ENCODE assay signal across 8 cellular contexts in genomic region chr1:1122078-1122811, GRCh38. TPM values are rescaled to one million over a fixed set of nuclear protein-coding genes. Genes with fewer than 3 reads are reported as not detected.
DNase-seq lines count a peak whose midpoint lies in the region; ATAC-seq and TF ChIP-seq lines count a peak whose summit lies in the region.

No MANE protein-coding gene starts in this region.

- H3K9me3 Mint-ChIP-seq in nephron: no peaks in the 10 kb centered on the region
- H3K9me3 Mint-ChIP-seq in stimulated activated memory B cell treated with anti-CD40 and anti-IgM and Interleukin-4, amounts not matched to agents 10 μg/mL and 1 μg/mL and 100 μg/mL, for 72 hours: peaks cover 10% of the 10 kb centered on the region

- H3K9ac ChIP-seq in fibroblast of lung (ENCODE audit: insufficient read depth, low read length): no peak overlapping the region

- H3F3A ChIP-seq in PC-9 (ENCODE audit: insufficient read depth, low read depth): peaks cover 28% of the 10 kb centered on the region; the same call in 1 of the 2 replicates

- intact Hi-C loops in PC-9 (cut with micrococcal nuclease; ENCODE audit: unreplicated experiment): loop anchor here (1.0 to 2.0 kb wide), 3 partner anchors 109 to 169 kb away; no protein-coding TSS in a partner anchor

- peak; percentile 47 for ATAC-seq in HG03175 (IDR thresholded peaks at IDR 0.05; ENCODE audit: unreplicated experiment)
- peak; percentile 93 for ATAC-seq in stimulated activated memory B cell treated with anti-CD40 and anti-IgM and Interleukin-4, amounts not matched to agents 10 μg/mL and 1 μg/mL and 100 μg/mL, for 72 hours
- no peak for ATAC-seq in HG02938 (IDR thresholded peaks at IDR 0.05; ENCODE audit: unreplicated experiment)

- H3K27ac ChIP-seq in PC-9 (no peak overlapping the region), fibroblast of lung (ENCODE audit: insufficient read depth, low read length) (no peak overlapping the region)

- CTCF ChIA-PET in PC-9 (lab: Charles Lee): interaction anchor here (0.6 to 1.0 kb wide), 4 partner anchors 109 to 170 kb away, joined by 3 to 4 read pairs (median 4); no protein-coding TSS in a partner anchor

- H3K4me3 Mint-ChIP-seq in nephron: no peak overlapping the region
- H3K4me3 Mint-ChIP-seq in stimulated activated memory B cell treated with anti-CD40 and anti-IgM and Interleukin-4, amounts not matched to agents 10 μg/mL and 1 μg/mL and 100 μg/mL, for 72 hours: peak overlapping the region; percentile 41

- H3K27me3 ChIP-seq in PC-9 (ENCODE audit: insufficient read depth, low read depth) (no peaks in the 10 kb centered on the region), fibroblast of lung (ENCODE audit: control insufficient read depth, insufficient read depth, low read length) (no peaks in the 10 kb centered on the region)

- no TSS peak for BruUV-seq in PC-9 (replicated peaks; lab: Mats Ljungman, UMichigan)

- H3K4me1 ChIP-seq in PC-9 (replicated peaks; ENCODE audit: insufficient read depth) (peaks cover 22% of the 10 kb centered on the region), fibroblast of lung (ENCODE audit: control insufficient read depth, extremely low read depth, insufficient read depth, low read length) (no peaks in the 10 kb centered on the region)

- H3K4me2 ChIP-seq in PC-9: peak overlapping the region; percentile 73
- H3K4me2 ChIP-seq in fibroblast of lung (ENCODE audit: extremely low read depth, insufficient read depth, low read length): peak overlapping the region; percentile 73

- POLR2A ChIA-PET in PC-9 (lab: Charles Lee; ENCODE audit: unreplicated experiment): interaction anchor here (0.7 kb wide), 1 partner anchor 40 kb away, joined by 3 read pairs; no protein-coding TSS in a partner anchor

- peak; percentile 55 for DNase-seq in GDM1 (lab: John Stamatoyannopoulos, UW)
- DNase-seq in PC-9: peak in 1 of 2 experiments; percentile 82
- DNase-seq in activated T-cell treated with anti-CD3 and anti-CD28 coated beads, Interleukin-2, amount 50 U/mL, for 48 hours: peak; percentile 90 to 92
- DNase-seq in fibroblast of lung (ENCODE audit: low read depth in 2 of 2): peak; percentile 45 to 63

- H3K79me2 ChIP-seq in PC-9 (ENCODE audit: low read depth) (no peaks in the 10 kb centered on the region), fibroblast of lung (ENCODE audit: control insufficient read depth, insufficient read depth, low read length) (no peaks in the 10 kb centered on the region)

- H3K36me3 Mint-ChIP-seq in nephron (ENCODE audit: low read depth): peaks cover 4% of the 10 kb centered on the region
- H3K36me3 Mint-ChIP-seq in stimulated activated memory B cell treated with anti-CD40 and anti-IgM and Interleukin-4, amounts not matched to agents 10 μg/mL and 1 μg/mL and 100 μg/mL, for 72 hours: no peaks in the 10 kb centered on the region

- H2AFZ ChIP-seq in PC-9 (peak overlapping the region; percentile 74), fibroblast of lung (ENCODE audit: low read length) (peak overlapping the region; percentile 65)

- H3K4me1 Mint-ChIP-seq in nephron: peaks cover 11% of the 10 kb centered on the region
- H3K4me1 Mint-ChIP-seq in stimulated activated memory B cell treated with anti-CD40 and anti-IgM and Interleukin-4, amounts not matched to agents 10 μg/mL and 1 μg/mL and 100 μg/mL, for 72 hours: peaks cover 36% of the 10 kb centered on the region

- H3K27me3 Mint-ChIP-seq in nephron (ENCODE audit: low read depth): peaks cover 49% of the 10 kb centered on the region
- H3K27me3 Mint-ChIP-seq in stimulated activated memory B cell treated with anti-CD40 and anti-IgM and Interleukin-4, amounts not matched to agents 10 μg/mL and 1 μg/mL and 100 μg/mL, for 72 hours: peaks cover 31% of the 10 kb centered on the region

- H3K9me3 ChIP-seq in PC-9 (ENCODE audit: insufficient read depth, low read depth): no peaks in the 10 kb centered on the region
- H3K9me3 ChIP-seq in fibroblast of lung (ENCODE audit: control insufficient read depth, insufficient read depth, low read depth, low read length): no peaks in the 10 kb centered on the region

- peak; percentile 86 for TF ChIP-seq CTCF in PC-9 (conservative IDR thresholded peaks at IDR 0.05)
- peak; percentile 67 to 78 for TF ChIP-seq CTCF in fibroblast of lung (conservative IDR thresholded peaks at IDR 0.05 in 1 of 2, IDR thresholded peaks at IDR 0.05 in 1 of 2; ENCODE audit: low read depth in 1 of 2, low read length in 2 of 2)
- peak; percentile 92 to 94 (median 93) for TF ChIP-seq CTCF in nephron (IDR thresholded peaks at IDR 0.05; ENCODE audit: unreplicated experiment in 3 of 3)

- no peaks in the 10 kb centered on the region for H3K36me3 ChIP-seq in PC-9 (ENCODE audit: low read depth)
- no peaks in the 10 kb centered on the region for H3K36me3 ChIP-seq in fibroblast of lung (ENCODE audit: control insufficient read depth, insufficient read depth, low read length)

- H4K20me1 ChIP-seq in PC-9 (ENCODE audit: insufficient read depth) (no peaks in the 10 kb centered on the region), fibroblast of lung (ENCODE audit: control insufficient read depth, extremely low read depth, insufficient read depth, low read length) (no peaks in the 10 kb centered on the region)

- no peak overlapping the region for H3K27ac Mint-ChIP-seq in nephron
- peak overlapping the region; percentile 77 for H3K27ac Mint-ChIP-seq in stimulated activated memory B cell treated with anti-CD40 and anti-IgM and Interleukin-4, amounts not matched to agents 10 μg/mL and 1 μg/mL and 100 μg/mL, for 72 hours

- H3K4me3 ChIP-seq in PC-9 (peak overlapping the region; percentile 29; the same call in 1 of the 2 replicates), fibroblast of lung (replicated peaks in 1 of 4; ENCODE audit: control extremely low read depth in 1 of 4, insufficient read depth in 1 of 4, low read depth in 3 of 4, low read length in 4 of 4) (peak overlapping the region in 1 of 4 experiments; percentile 10)

- H3K9me2 ChIP-seq in PC-9 (ENCODE audit: insufficient read depth): no peaks in the 10 kb centered on the region

RNA-seq across cellular contexts. Expression of gene C1orf159, which starts 6.4 kb away (rescaled TPM):
- total RNA-seq in PC-9 (2021) (26.6 and 31.1 TPM in 2 replicates), fibroblast of lung (3.1 and 3.3 TPM in 2 replicates)
- polyA plus RNA-seq in fibroblast of lung: 2.6 and 3.4 TPM in 2 replicates
- polyA plus RNA-seq in fibroblast of lung (2012): 5.0 and 6.2 TPM in 2 replicates
- 1.7 TPM in 2 replicates for polyA minus RNA-seq in fibroblast of lung (ENCODE audit: low replicate concordance)

RNA-seq across cellular contexts. Expression of gene RNF223, which starts 48.1 kb away (rescaled TPM):
- 3.2 and 3.6 TPM in 2 replicates for total RNA-seq in PC-9 (2021)
- not detected in 2 replicates for total RNA-seq in fibroblast of lung
- polyA plus RNA-seq in fibroblast of lung: not detected in 2 replicates
- polyA plus RNA-seq in fibroblast of lung (2012): not detected in 2 replicates
- polyA minus RNA-seq in fibroblast of lung (ENCODE audit: low replicate concordance): not detected in 2 replicates

RNA-seq across cellular contexts. Expression of gene TTLL10, which starts 51.4 kb away (rescaled TPM):
- total RNA-seq in PC-9 (2021): 4.0 and 5.8 TPM in 2 replicates
- under 0.01 TPM in 1 of 2 replicates, not detected in the other for total RNA-seq in fibroblast of lung
- not detected in 2 replicates for polyA plus RNA-seq in fibroblast of lung
- polyA plus RNA-seq in fibroblast of lung (2012): not detected in 2 replicates
- polyA minus RNA-seq in fibroblast of lung (ENCODE audit: low replicate concordance): not detected in 2 replicates
